8 cellular contexts compared by ENCODE assay signal in genomic region chr9:7844283-7844682, GRCh38. TPM values are rescaled to one million over a fixed set of nuclear protein-coding genes. Genes with fewer than 3 reads are reported as not detected.
DNase-seq lines count a peak whose midpoint lies in the region; ATAC-seq and TF ChIP-seq lines count a peak whose summit lies in the region.

No MANE protein-coding gene starts in this region.

- peak; percentile 11 for DNase-seq in NCI-H1105 treated with DMSO at 0.1 percent for 48 hours (lab: John Stamatoyannopoulos, UW)
- no peak for DNase-seq in NCI-H1105 (lab: John Stamatoyannopoulos, UW)
- DNase-seq in SK-N-DZ (ENCODE audit: low spot score) = peak; percentile 3
- peak; percentile 11 to 45 (median 36) for DNase-seq in immature natural killer cell
- no peak for DNase-seq in psoas muscle
- no peak for DNase-seq in ascending aorta (ENCODE audit: low spot score in 2 of 2)
- DNase-seq in T-helper 9 cell = no peak

- WGBS in psoas muscle, 3 donors = 49 to 56% (median 50%) methylated on average over 3 of the region's 3 CpGs

- H3K27ac Mint-ChIP-seq in immature natural killer cell = no peak overlapping the region

- no peak for TF ChIP-seq CTCF in psoas muscle (IDR thresholded peaks at IDR 0.05)
- no peak for TF ChIP-seq CTCF in ascending aorta (IDR thresholded peaks at IDR 0.05)

- no peaks in the 10 kb centered on the region for H3K9me3 Mint-ChIP-seq in immature natural killer cell

- no peaks in the 10 kb centered on the region for H3K27me3 Mint-ChIP-seq in immature natural killer cell (ENCODE audit: low read depth in 3 of 3)

- H3K9me3 ChIP-seq in psoas muscle (no peaks in the 10 kb centered on the region), ascending aorta (no peaks in the 10 kb centered on the region)

- no peak overlapping the region for H3K4me3 Mint-ChIP-seq in immature natural killer cell

- H3K4me1 ChIP-seq in psoas muscle (no peaks in the 10 kb centered on the region), ascending aorta (no peaks in the 10 kb centered on the region)

- ATAC-seq in HG02623 (IDR thresholded peaks at IDR 0.05; ENCODE audit: unreplicated experiment) (peak; percentile 71), psoas muscle (no peak)

- no peaks in the 10 kb centered on the region for H3K36me3 ChIP-seq in psoas muscle (ENCODE audit: insufficient read depth in 1 of 2, low read depth in 1 of 2)
- no peaks in the 10 kb centered on the region for H3K36me3 ChIP-seq in ascending aorta

- no peaks in the 10 kb centered on the region for H3K27me3 ChIP-seq in psoas muscle (ENCODE audit: insufficient read depth in 3 of 3, low read length in 2 of 3)
- no peaks in the 10 kb centered on the region for H3K27me3 ChIP-seq in ascending aorta

- H3K4me1 Mint-ChIP-seq in immature natural killer cell = no peaks in the 10 kb centered on the region

- no peak overlapping the region for H3K4me3 ChIP-seq in psoas muscle
- no peak overlapping the region for H3K4me3 ChIP-seq in ascending aorta

- intact Hi-C loops in psoas muscle (cut with DNase I) (no loop called here), ascending aorta (cut with DNase I) (no loop called here)

- H3K36me3 Mint-ChIP-seq in immature natural killer cell = no peaks in the 10 kb centered on the region

- H3K27ac ChIP-seq in psoas muscle (no peak overlapping the region), ascending aorta (no peak overlapping the region)

RNA-seq across cellular contexts. Expression of gene DMAC1, which starts 44.7 kb away (rescaled TPM):
- 18.9 TPM in 2 replicates for polyA plus RNA-seq in SK-N-DZ (2014; cell fraction: cytosol; rRNA removed)
- 13.7 and 14.9 TPM in 2 replicates for polyA plus RNA-seq in SK-N-DZ (2014; cell fraction: nucleus; rRNA removed)
- polyA plus RNA-seq in immature natural killer cell (10 to 100 TPM; 17.6 to 76.7 (median 46.0) TPM), psoas muscle (10 to 100 TPM; 17.9 to 30.9 (median 20.0) TPM)
- total RNA-seq in psoas muscle (100 to 1,000 TPM in 3 of 4 donors, 10 to 100 TPM in 1; 86.5 to 125 (median 109) TPM), ascending aorta (31.5 TPM)

Comparison
In these comparisons a context has a peak if more than half of its experiments do, and no peak if none do; other contexts are left out.
1. DNase-seq: peak in NCI-H1105 treated with DMSO at 0.1 percent for 48 hours (single experiment), SK-N-DZ (single experiment) and immature natural killer cell (3 of 3); none in NCI-H1105 (single experiment), psoas muscle (0 of 2), ascending aorta (0 of 2) and T-helper 9 cell (single experiment).